Comparison of ENCODE assay signal across 18 cellular contexts in the genomic region with DNA sequence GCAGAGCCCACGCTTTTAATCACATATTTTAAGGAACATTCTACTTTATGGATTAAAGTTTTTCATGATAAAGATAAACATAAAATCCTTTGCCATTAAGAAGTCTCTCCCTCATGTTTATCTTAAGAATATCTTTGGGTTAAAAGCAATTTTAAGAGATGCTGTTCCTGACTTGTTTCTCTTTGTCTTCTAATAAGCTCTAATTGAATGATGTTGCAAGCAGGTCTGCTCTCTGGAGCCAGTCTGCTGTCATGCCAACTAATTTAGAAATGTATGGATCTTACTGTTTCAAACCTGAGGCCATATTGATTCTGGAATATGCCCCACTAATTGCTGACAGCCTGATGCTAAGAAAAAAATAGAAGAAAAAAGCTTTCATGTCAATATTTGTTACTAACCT.
"Had no signal": no experiment of that assay in that cellular context is flagged by ENCODE, and none has a peak within 500 bp of the region (broad histone marks: within the 10 kb centered on the region; RNA-seq: fewer than 3 reads in every experiment).

No MANE protein-coding gene starts in this region.

- H3K4me1 ChIP-seq: gastroesophageal sphincter, prostate gland had no signal

- H3K27me3 ChIP-seq: ovary, upper lobe of left lung had no signal

- H3K4me3 ChIP-seq: coronary artery, esophagus squamous epithelium, gastroesophageal sphincter, heart left ventricle, ovary, prostate gland, thoracic aorta, upper lobe of left lung had no signal

- H3K9me3 ChIP-seq: esophagus squamous epithelium, gastroesophageal sphincter, prostate gland, thoracic aorta, upper lobe of left lung had no signal

- H3K27ac ChIP-seq: coronary artery, esophagus squamous epithelium, gastroesophageal sphincter, heart left ventricle, ovary, prostate gland, thoracic aorta, upper lobe of left lung had no signal

- DNase-seq: activated CD4-positive, alpha-beta T cell treated with anti-CD3 and anti-CD28 coated beads for 1 hour; activated CD4-positive, alpha-beta T cell treated with anti-CD3 and anti-CD28 coated beads, Interleukin-2, amount 50 U/mL, for 1 hour; activated CD8-positive, alpha-beta T cell treated with anti-CD3 and anti-CD28 coated beads, Interleukin-2, amount 10 ng/mL, durations not matched to agents 7 days and 5 days; activated T-cell treated with anti-CD3 and anti-CD28 coated beads, Interleukin-2, amount 50 U/mL, for 1 hour; amygdala; cerebellar nuclear complex; esophagus squamous epithelium; heart left ventricle; ovary; stimulated activated CD4-positive, alpha-beta T cell treated with anti-CD3 and anti-CD28 coated beads, Interleukin-4, amount 100 ng/mL, for 24 hours; stimulated activated naive CD4-positive, alpha-beta T cell treated with Interleukin-2 at 50 U/mL for 16 hours; T-helper 9 cell; upper lobe of left lung had no signal

- H3K36me3 ChIP-seq: esophagus squamous epithelium, gastroesophageal sphincter, heart left ventricle, ovary, prostate gland, thoracic aorta, upper lobe of left lung had no signal

- ATAC-seq: activated CD8-positive, alpha-beta T cell treated with anti-CD3 and anti-CD28 coated beads, Interleukin-2, amount 10 ng/mL, durations not matched to agents 7 days and 5 days; gastroesophageal sphincter; heart left ventricle; natural killer cell treated with Interleukin-12 subunit alpha and Interleukin-12 subunit beta and Interleukin-15 and Interleukin-18, amount 100 ng/mL, for 72 hours had no signal
